1 cellular context compared by ENCODE assay signal in genomic region chr19:2544576-2545415, GRCh38.
TF ChIP-seq lines count a peak whose summit lies in the region.

No MANE protein-coding gene starts in this region.

TF ChIP-seq in endothelial cell of umbilical vein, 7 proteins besides CTCF, POLR2A, EP300 and RAD21 (continued from another document):
- TF ChIP-seq MYC (IDR thresholded peaks at IDR 0.05; ENCODE audit: low read depth, low read length) = no peak
- TF ChIP-seq POLR2AphosphoS5 (IDR thresholded peaks at IDR 0.05; ENCODE audit: insufficient read depth, low read depth, low read length) = no peak
